Comparison of ENCODE assay signal across 33 cellular contexts in the genomic region with DNA sequence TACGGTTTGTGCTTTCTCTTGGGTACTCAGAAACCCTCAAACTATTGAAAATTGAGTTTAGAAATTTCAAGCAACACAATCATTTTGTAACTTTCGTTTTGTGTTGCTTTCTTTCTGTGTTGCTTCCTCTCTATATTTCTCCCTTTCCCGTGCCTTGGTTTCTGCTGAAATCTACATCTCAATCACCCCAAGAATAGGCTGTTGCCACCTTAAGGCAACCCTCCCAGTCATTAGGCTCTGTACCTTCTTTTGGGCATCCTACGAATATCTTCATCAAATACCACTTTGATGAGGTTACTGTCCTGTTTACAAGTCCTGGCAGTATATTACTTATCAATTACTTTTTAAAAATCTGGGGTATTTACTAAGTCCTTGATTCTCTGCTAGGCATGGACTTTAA.
"Had no signal": no experiment of that assay in that cellular context is flagged by ENCODE, and none has a peak within 500 bp of the region (broad histone marks: within the 10 kb centered on the region; RNA-seq: fewer than 3 reads in every experiment).

No MANE protein-coding gene starts in this region.

- H3K4me3 Mint-ChIP-seq: activated CD4-positive, alpha-beta memory T cell treated with anti-CD3 and anti-CD28 coated beads for 36 hours; activated CD4-positive, alpha-beta T cell treated with anti-CD3 and anti-CD28 coated beads for 36 hours; activated CD4-positive, alpha-beta T cell treated with anti-CD3 and anti-CD28 coated beads, Interleukin-2, amount 10 ng/mL, durations not matched to agents 24 days and 14 days; activated CD8-positive, alpha-beta memory T cell treated with anti-CD3 and anti-CD28 coated beads, Interleukin-2, amount 10 ng/mL, durations not matched to agents 7 days and 5 days; activated CD8-positive, alpha-beta T cell treated with anti-CD3 and anti-CD28 coated beads, Interleukin-2, amount 10 ng/mL, durations not matched to agents 7 days and 5 days; activated naive CD4-positive, alpha-beta T cell treated with anti-CD3 and anti-CD28 coated beads for 36 hours; activated naive CD4-positive, alpha-beta T cell treated with anti-CD3 and anti-CD28 coated beads, Interleukin-2, amount 50 U/mL, for 24 hours; activated naive CD8-positive, alpha-beta T cell treated with anti-CD3 and anti-CD28 coated beads for 36 hours; activated naive CD8-positive, alpha-beta T cell treated with anti-CD3 and anti-CD28 coated beads, Interleukin-2, amount 50 U/mL, for 24 hours; activated T-cell treated with anti-CD3 and anti-CD28 coated beads, Interleukin-2, amount 50 U/mL, for 24 hours; T-helper 17 cell; T-helper 2 cell treated with Interferon-gamma antibody and Interleukin-4, amounts not matched to agents 5 μg/mL and 100 μg/mL, for 36 hours had no signal

- H3K36me3 ChIP-seq: adrenal gland, colonic mucosa, esophagus squamous epithelium, gastroesophageal sphincter, heart right ventricle had no signal

- ATAC-seq: activated CD4-positive, alpha-beta T cell treated with anti-CD3 and anti-CD28 coated beads for 36 hours; activated CD8-positive, alpha-beta memory T cell treated with anti-CD3 and anti-CD28 coated beads, Interleukin-2, amount 10 ng/mL, durations not matched to agents 7 days and 5 days; activated CD8-positive, alpha-beta T cell treated with anti-CD3 and anti-CD28 coated beads, Interleukin-2, amount 10 ng/mL, durations not matched to agents 7 days and 5 days; activated naive CD8-positive, alpha-beta T cell treated with anti-CD3 and anti-CD28 coated beads, Interleukin-2, amount 50 U/mL, for 24 hours; body of pancreas; gastroesophageal sphincter; heart right ventricle; T-helper 17 cell had no signal

- H3K27ac ChIP-seq: adrenal gland, body of pancreas, colonic mucosa, epithelial cell of prostate, esophagus squamous epithelium, gastroesophageal sphincter, heart right ventricle, WERI-Rb-1 had no signal

- H3K4me3 ChIP-seq: adrenal gland, body of pancreas, colonic mucosa, esophagus squamous epithelium, gastroesophageal sphincter, heart right ventricle had no signal

- H3K36me3 Mint-ChIP-seq: activated CD4-positive, alpha-beta memory T cell treated with anti-CD3 and anti-CD28 coated beads for 36 hours; activated CD8-positive, alpha-beta memory T cell treated with anti-CD3 and anti-CD28 coated beads, Interleukin-2, amount 10 ng/mL, durations not matched to agents 7 days and 5 days; activated naive CD4-positive, alpha-beta T cell treated with anti-CD3 and anti-CD28 coated beads, Interleukin-2, amount 50 U/mL, for 24 hours; activated naive CD8-positive, alpha-beta T cell treated with anti-CD3 and anti-CD28 coated beads for 36 hours had no signal

- H3K9me3 Mint-ChIP-seq: activated CD4-positive, alpha-beta memory T cell treated with anti-CD3 and anti-CD28 coated beads for 36 hours; activated naive CD4-positive, alpha-beta T cell treated with anti-CD3 and anti-CD28 coated beads for 36 hours; activated naive CD4-positive, alpha-beta T cell treated with anti-CD3 and anti-CD28 coated beads, Interleukin-2, amount 50 U/mL, for 24 hours; activated naive CD8-positive, alpha-beta T cell treated with anti-CD3 and anti-CD28 coated beads for 36 hours; activated naive CD8-positive, alpha-beta T cell treated with anti-CD3 and anti-CD28 coated beads, Interleukin-2, amount 50 U/mL, for 24 hours; T-helper 2 cell treated with Interferon-gamma antibody and Interleukin-4, amounts not matched to agents 5 μg/mL and 100 μg/mL, for 36 hours had no signal

- H3K4me1 Mint-ChIP-seq: activated CD4-positive, alpha-beta T cell treated with anti-CD3 and anti-CD28 coated beads, Interleukin-2, amount 10 ng/mL, durations not matched to agents 24 days and 14 days; activated naive CD4-positive, alpha-beta T cell treated with anti-CD3 and anti-CD28 coated beads, Interleukin-2, amount 50 U/mL, for 24 hours; activated naive CD8-positive, alpha-beta T cell treated with anti-CD3 and anti-CD28 coated beads for 36 hours; activated naive CD8-positive, alpha-beta T cell treated with anti-CD3 and anti-CD28 coated beads, Interleukin-2, amount 50 U/mL, for 24 hours; T-helper 17 cell had no signal

- H3K27me3 ChIP-seq: adrenal gland, body of pancreas, colonic mucosa, esophagus squamous epithelium, gastroesophageal sphincter, heart right ventricle had no signal

- H3K27ac Mint-ChIP-seq: activated CD4-positive, alpha-beta memory T cell treated with anti-CD3 and anti-CD28 coated beads for 36 hours; activated CD4-positive, alpha-beta T cell treated with anti-CD3 and anti-CD28 coated beads for 36 hours; activated CD4-positive, alpha-beta T cell treated with anti-CD3 and anti-CD28 coated beads, Interleukin-2, amount 10 ng/mL, durations not matched to agents 24 days and 14 days; activated CD8-positive, alpha-beta memory T cell treated with anti-CD3 and anti-CD28 coated beads, Interleukin-2, amount 10 ng/mL, durations not matched to agents 7 days and 5 days; activated CD8-positive, alpha-beta T cell treated with anti-CD3 and anti-CD28 coated beads, Interleukin-2, amount 10 ng/mL, durations not matched to agents 7 days and 5 days; activated naive CD4-positive, alpha-beta T cell treated with anti-CD3 and anti-CD28 coated beads for 36 hours; activated naive CD4-positive, alpha-beta T cell treated with anti-CD3 and anti-CD28 coated beads, Interleukin-2, amount 50 U/mL, for 24 hours; activated naive CD8-positive, alpha-beta T cell treated with anti-CD3 and anti-CD28 coated beads for 36 hours; activated naive CD8-positive, alpha-beta T cell treated with anti-CD3 and anti-CD28 coated beads, Interleukin-2, amount 50 U/mL, for 24 hours; activated T-cell treated with anti-CD3 and anti-CD28 coated beads, Interleukin-2, amount 50 U/mL, for 24 hours; activated T-helper 2 cell treated with anti-CD3 and anti-CD28 coated beads, Interferon-gamma antibody, Interleukin-2, Interleukin-4, amounts not matched to agents 10 μg/mL and 5 μg/mL and 100 μg/mL, durations not matched to agents 14 hours and 24 hours and 36 hours; T-helper 17 cell; T-helper 2 cell treated with Interferon-gamma antibody and Interleukin-4, amounts not matched to agents 5 μg/mL and 100 μg/mL, for 36 hours had no signal

- DNase-seq: activated CD4-positive, alpha-beta memory T cell treated with anti-CD3 and anti-CD28 coated beads for 36 hours; activated CD4-positive, alpha-beta T cell treated with anti-CD3 and anti-CD28 coated beads for 36 hours; activated CD4-positive, alpha-beta T cell treated with anti-CD3 and anti-CD28 coated beads, Interleukin-2, amount 10 ng/mL, durations not matched to agents 24 days and 14 days; activated CD4-positive, CD25-positive, alpha-beta regulatory T cell; activated CD4-positive, CD25-positive, alpha-beta regulatory T cell treated with anti-CD3 and anti-CD28 coated beads, Interleukin-2, amount 50 U/mL, for 72 hours; activated CD8-positive, alpha-beta memory T cell treated with anti-CD3 and anti-CD28 coated beads, Interleukin-2, amount 10 ng/mL, durations not matched to agents 7 days and 5 days; activated CD8-positive, alpha-beta memory T cell treated with anti-CD3 and anti-CD28 coated beads, Interleukin-2, amount 50 U/mL, for 4 hours; activated CD8-positive, alpha-beta T cell treated with anti-CD3 and anti-CD28 coated beads, Interleukin-2, amount 10 ng/mL, durations not matched to agents 7 days and 5 days; activated effector memory CD4-positive, alpha-beta T cell treated with anti-CD3 and anti-CD28 coated beads, Interleukin-2, amount 50 U/mL, for 16 hours; activated naive CD4-positive, alpha-beta T cell treated with anti-CD3 and anti-CD28 coated beads for 36 hours; activated naive CD8-positive, alpha-beta T cell treated with anti-CD3 and anti-CD28 coated beads for 36 hours; activated naive CD8-positive, alpha-beta T cell treated with anti-CD3 and anti-CD28 coated beads, Interleukin-2, amount 50 U/mL, for 24 hours; activated T-cell treated with anti-CD3 and anti-CD28 coated beads, Interleukin-2, amount 50 U/mL, for 24 hours; adrenal gland; amygdala; aorta; body of pancreas; central memory CD4-positive, alpha-beta T cell; cerebellar nuclear complex; colonic mucosa; effector CD8-positive, alpha-beta T cell; esophagus squamous epithelium; foreskin melanocyte; heart right ventricle; T-helper 1 cell; T-helper 17 cell; T1000; WERI-Rb-1 had no signal

- H3K9me3 ChIP-seq: adrenal gland, body of pancreas, colonic mucosa, esophagus squamous epithelium, gastroesophageal sphincter, heart right ventricle had no signal

- H3K27me3 Mint-ChIP-seq: activated CD4-positive, alpha-beta memory T cell treated with anti-CD3 and anti-CD28 coated beads for 36 hours; activated CD4-positive, alpha-beta T cell treated with anti-CD3 and anti-CD28 coated beads, Interleukin-2, amount 10 ng/mL, durations not matched to agents 24 days and 14 days; activated CD8-positive, alpha-beta memory T cell treated with anti-CD3 and anti-CD28 coated beads, Interleukin-2, amount 10 ng/mL, durations not matched to agents 7 days and 5 days; activated naive CD4-positive, alpha-beta T cell treated with anti-CD3 and anti-CD28 coated beads, Interleukin-2, amount 50 U/mL, for 24 hours; activated naive CD8-positive, alpha-beta T cell treated with anti-CD3 and anti-CD28 coated beads for 36 hours; activated naive CD8-positive, alpha-beta T cell treated with anti-CD3 and anti-CD28 coated beads, Interleukin-2, amount 50 U/mL, for 24 hours; T-helper 17 cell had no signal

- H3K4me1 ChIP-seq: adrenal gland, body of pancreas, colonic mucosa, esophagus squamous epithelium, gastroesophageal sphincter, heart right ventricle had no signal
